Comparison of ENCODE assay signal across 35 cellular contexts in the genomic region with DNA sequence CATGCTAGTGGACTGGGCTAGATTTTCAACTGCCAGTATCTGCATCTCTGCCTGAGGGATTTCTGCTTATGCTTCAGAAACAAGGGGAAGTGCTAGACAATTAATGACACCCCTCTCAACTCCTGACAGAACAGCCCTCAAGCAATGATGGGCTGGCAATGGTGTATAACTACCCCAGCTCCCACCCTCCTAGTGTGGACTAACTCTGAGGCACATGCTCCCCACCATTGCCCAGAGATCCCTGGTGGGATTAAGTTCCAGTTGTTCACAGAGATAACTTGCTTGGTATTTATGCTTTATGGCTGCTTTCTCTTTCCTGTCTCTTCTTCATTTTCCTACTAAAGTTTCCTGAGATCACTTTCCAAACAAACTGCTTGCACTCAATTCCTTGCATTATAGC.
"Had no signal": no experiment of that assay in that cellular context is flagged by ENCODE, and none has a peak within 500 bp of the region (broad histone marks: within the 10 kb centered on the region; RNA-seq: fewer than 3 reads in every experiment).

No MANE protein-coding gene starts in this region.

- H3K27ac ChIP-seq: KMS-11 had no signal

- H3K36me3 ChIP-seq: MG63 had no signal

- H3K4me3 ChIP-seq: MG63 had no signal

- H3K27me3 ChIP-seq: MG63 had no signal

- DNase-seq: Karpas-422, Kasumi-1, KG1, MG63, MM.1S, MV-4-11, NCI-H1048, NCI-H1092, NCI-H1092 treated with DMSO at 0.1 percent for 48 hours, NCI-H1105, NCI-H1105 treated with DMSO at 0.1 percent for 48 hours, NCI-H1417, NCI-H1417 treated with DMSO at 0.1 percent for 48 hours, NCI-H1436, NCI-H1436 treated with DMSO at 0.1 percent for 48 hours, NCI-H146, NCI-H1694, NCI-H1694 treated with DMSO at 0.1 percent for 48 hours, NCI-H187, NCI-H187 treated with DMSO at 0.1 percent for 48 hours, NCI-H1930, NCI-H2029, NCI-H2029 treated with DMSO at 0.1 percent for 48 hours, NCI-H2081, NCI-H2081 treated with DMSO at 0.1 percent for 48 hours, NCI-H2107, NCI-H2171, NCI-H2171 treated with DMSO at 0.1 percent for 48 hours, NCI-H2227 treated with DMSO at 0.1 percent for 48 hours, NCI-H226, NCI-H345, NCI-H446, NCI-H446 treated with DMSO at 0.1 percent for 48 hours, NCI-H510A had no signal

- H3K9me3 ChIP-seq: MG63 had no signal

- H3K4me2 ChIP-seq: KMS-11 had no signal
